In genomic region chr4:85818700-85819099, GRCh38 we compare ENCODE assay signal across 14 cellular contexts.
"Had no signal": no experiment of that assay in that cellular context is flagged by ENCODE, and none has a peak within 500 bp of the region (broad histone marks: within the 10 kb centered on the region; RNA-seq: fewer than 3 reads in every experiment).

No MANE protein-coding gene starts in this region.

- ATAC-seq: activated T-helper 17 cell treated with anti-CD3 and anti-CD28 coated beads, Interleukin-2, amount 50 U/mL, for 72 hours had no signal

- H3K4me1 Mint-ChIP-seq: activated T-helper 17 cell treated with anti-CD3 and anti-CD28 coated beads, Interleukin-2, amount 50 U/mL, for 72 hours had no signal

- H3K9me3 Mint-ChIP-seq: activated T-helper 17 cell treated with anti-CD3 and anti-CD28 coated beads, Interleukin-2, amount 50 U/mL, for 72 hours had no signal

- H3K27me3 Mint-ChIP-seq: activated T-helper 17 cell treated with anti-CD3 and anti-CD28 coated beads, Interleukin-2, amount 50 U/mL, for 72 hours had no signal

- H3K4me3 Mint-ChIP-seq: activated T-helper 17 cell treated with anti-CD3 and anti-CD28 coated beads, Interleukin-2, amount 50 U/mL, for 72 hours; neural crest cell had no signal

- DNase-seq: activated CD4-positive, CD25-positive, alpha-beta regulatory T cell treated with anti-CD3 and anti-CD28 coated beads, Interleukin-2, amount 50 U/mL, for 72 hours; activated naive CD4-positive, alpha-beta T cell treated with Interleukin-2 at 50 U/mL for 16 hours; anterior cingulate cortex; brain microvascular endothelial cell; effector CD8-positive, alpha-beta T cell; foreskin melanocyte; kidney glomerular epithelial cell; pancreas; sigmoid colon; stimulated activated CD4-positive, alpha-beta T cell treated with anti-CD3 and anti-CD28 coated beads, Interleukin-1b, Interleukin-23, amount 100 ng/mL, for 48 hours; stomach; testis had no signal

- H3K27ac Mint-ChIP-seq: activated T-helper 17 cell treated with anti-CD3 and anti-CD28 coated beads, Interleukin-2, amount 50 U/mL, for 72 hours had no signal
